Comparison of ENCODE assay signal across 8 cellular contexts in genomic region chr7:150379590-150380379, GRCh38. TPM values are rescaled to one million over a fixed set of nuclear protein-coding genes. Genes with fewer than 3 reads are reported as not detected.
A peak's percentile ranks its signal among the peaks of the same experiment; 100 is the strongest.
DNase-seq lines count a peak whose midpoint lies in the region; ATAC-seq, FAIRE-seq and TF ChIP-seq lines count a peak whose summit lies in the region.

No MANE protein-coding gene starts in this region.

- no peak for TF ChIP-seq CTCF in colonic mucosa (IDR thresholded peaks at IDR 0.05)
- no peak for TF ChIP-seq CTCF in transverse colon (IDR thresholded peaks at IDR 0.05)

- peak overlapping the region; percentile 74 for H2AK5ac ChIP-seq in mesenchymal stem cell (ENCODE audit: low read length, severe bottlenecking)

- intact Hi-C loops in colonic mucosa (cut with DNase I) = no loop called here
- intact Hi-C loops in transverse colon (cut with DNase I; ENCODE audit: low total_unique reads) = no loop called here

- H3K27me3 ChIP-seq in colonic mucosa (no peaks in the 10 kb centered on the region), mesenchymal stem cell (ENCODE audit: control insufficient read depth in 1 of 2, insufficient read depth in 1 of 2, low read length in 2 of 2) (no peaks in the 10 kb centered on the region), transverse colon (no peaks in the 10 kb centered on the region)

- H3K9ac ChIP-seq in colonic mucosa (ENCODE audit: low read depth in 2 of 2, low read length in 2 of 2) = peak overlapping the region; percentile 75 to 86
- peak overlapping the region; percentile 82 for H3K9ac ChIP-seq in mesenchymal stem cell (ENCODE audit: low read length)

- peak overlapping the region; percentile 64 to 90 for H3K4ac ChIP-seq in mesenchymal stem cell (ENCODE audit: low read depth in 1 of 2, low read length in 2 of 2)

- peak overlapping the region; percentile 16 to 63 for H2BK12ac ChIP-seq in mesenchymal stem cell (ENCODE audit: low read length in 2 of 2)

- H3K9me3 ChIP-seq in colonic mucosa (no peaks in the 10 kb centered on the region), mesenchymal stem cell (ENCODE audit: control insufficient read depth, low read length) (no peaks in the 10 kb centered on the region), transverse colon (no peaks in the 10 kb centered on the region)

- H2BK15ac ChIP-seq in mesenchymal stem cell (ENCODE audit: low read depth, poor library complexity, severe bottlenecking) = peak overlapping the region; percentile 97

- H2BK120ac ChIP-seq in mesenchymal stem cell (ENCODE audit: low read depth, low read length) = peak overlapping the region; percentile 73

- H3K4me1 ChIP-seq in colonic mucosa (peaks cover 28% of the 10 kb centered on the region), mesenchymal stem cell (ENCODE audit: control insufficient read depth, insufficient read depth, low read depth, low read length) (peaks cover 33% of the 10 kb centered on the region), transverse colon (peaks cover 25 to 90% (median 79%) of the 10 kb centered on the region in 4 donors)

- peak overlapping the region; percentile 67 for H3K4me2 ChIP-seq in mesenchymal stem cell (ENCODE audit: low read length, poor library complexity, severe bottlenecking)

- peak overlapping the region; percentile 36 for H2AFZ ChIP-seq in mesenchymal stem cell (ENCODE audit: low read depth, low read length)

- H3K18ac ChIP-seq in mesenchymal stem cell (ENCODE audit: low read depth in 1 of 2, low read length in 2 of 2) = peak overlapping the region; percentile 93 to 98

- peak overlapping the region; percentile 88 for H4K8ac ChIP-seq in mesenchymal stem cell (ENCODE audit: low read length)

- peak overlapping the region; percentile 46 to 86 for H3K23ac ChIP-seq in mesenchymal stem cell (ENCODE audit: low read length in 2 of 2)

- H3K14ac ChIP-seq in mesenchymal stem cell (ENCODE audit: low read length in 2 of 2) = peak overlapping the region in 1 of 2 experiments; percentile 98

- TF ChIP-seq POLR2A in transverse colon (IDR thresholded peaks at IDR 0.05) = no peak

- no peak for FAIRE-seq in HTR-8/SVneo (lab: Jason Lieb, UNC)

- peak; percentile 1 for ATAC-seq in GM19372 (IDR thresholded peaks at IDR 0.05; ENCODE audit: low read depth, unreplicated experiment)

- peak; percentile 31 for DNase-seq in COLO668 (lab: John Stamatoyannopoulos, UW; ENCODE audit: unreplicated experiment)
- peak; percentile 62 for DNase-seq in NCI-H774 (lab: John Stamatoyannopoulos, UW)
- peak; percentile 66 for DNase-seq in colonic mucosa
- peak; percentile 54 for DNase-seq in mesenchymal stem cell
- DNase-seq in transverse colon = no peak
- DNase-seq in NOMO-1 treated with dmso at 0.1 percent for 144 hours (lab: John Stamatoyannopoulos, UW; ENCODE audit: unreplicated experiment) = no peak
- DNase-seq in HTR-8/SVneo (ENCODE audit: insufficient read length, low spot score) = no peak

- WGBS in mesenchymal stem cell = 1% methylated on average over 34 of the region's 34 CpGs
- 2 to 14% methylated on average over 1 to 26 of the region's 34 CpGs for WGBS in transverse colon (ENCODE audit: low coverage in 1 of 2), 2 donors

- H3K4me3 ChIP-seq in colonic mucosa (peak overlapping the region; percentile 96), mesenchymal stem cell (ENCODE audit: insufficient read depth in 1 of 2, low read depth in 1 of 2, low read length in 2 of 2) (peak overlapping the region; percentile 86 to 92), transverse colon (peak overlapping the region; percentile 52 to 81 (median 66))

- H3K79me1 ChIP-seq in mesenchymal stem cell (replicated peaks; ENCODE audit: low read length, poor library complexity, severe bottlenecking) = peaks cover 52% of the 10 kb centered on the region

- in situ Hi-C loops in transverse colon (cut with MboI; ENCODE audit: low pct_ligation_motif_present in 1 of 4, low pct_unique_long_range_greater_than_20kb in 1 of 4, low sequenced_read_pairs in 3 of 4) = no loop called here

- no peak overlapping the region for H2BK5ac ChIP-seq in mesenchymal stem cell (ENCODE audit: low read depth, low read length, poor library complexity, severe bottlenecking)

- H4K91ac ChIP-seq in mesenchymal stem cell (ENCODE audit: low read length) = peak overlapping the region; percentile 77

- H3K27ac ChIP-seq in colonic mucosa (peak overlapping the region; percentile 97), mesenchymal stem cell (ENCODE audit: low read length, poor library complexity, severe bottlenecking) (no peak overlapping the region), transverse colon (peak overlapping the region; percentile 93 to 99 (median 97))

- no peaks in the 10 kb centered on the region for H3K36me3 ChIP-seq in colonic mucosa
- H3K36me3 ChIP-seq in mesenchymal stem cell (ENCODE audit: control insufficient read depth in 1 of 2, insufficient read depth in 2 of 2, low read depth in 1 of 2, low read length in 2 of 2) = peaks cover 0 to 17% of the 10 kb centered on the region in 2 experiments
- H3K36me3 ChIP-seq in transverse colon = no peaks in the 10 kb centered on the region

- TF ChIP-seq EP300 in transverse colon (IDR thresholded peaks at IDR 0.05; ENCODE audit: low read depth) = no peak

RNA-seq across cellular contexts. Expression of gene ZNF775, which starts 0.7 kb away (rescaled TPM):
- total RNA-seq in colonic mucosa (10 to 100 TPM; 11.0 to 11.3 TPM), transverse colon (10 to 100 TPM in 3 of 4 donors, 1 to 10 TPM in 1; 8.9 to 75.2 (median 15.2) TPM)
- 5.1 TPM for polyA plus RNA-seq in mesenchymal stem cell (2013, experiment 1 of 2)
- polyA plus RNA-seq in mesenchymal stem cell (2013, experiment 2 of 2) = 4.8 TPM

RNA-seq across cellular contexts. Expression of gene REPIN1, which starts 11.2 kb away (rescaled TPM):
- total RNA-seq in colonic mucosa = 100 to 1,000 TPM; 189 to 304 TPM
- polyA plus RNA-seq in mesenchymal stem cell (2013, experiment 1 of 2) = 68.4 TPM
- polyA plus RNA-seq in mesenchymal stem cell (2013, experiment 2 of 2) = 69.3 TPM
- total RNA-seq in transverse colon = 100 to 1,000 TPM; 182 to 414 (median 247) TPM

RNA-seq across cellular contexts. Expression of gene RARRES2, which starts 38.4 kb away (rescaled TPM):
- total RNA-seq in colonic mucosa = 100 to 1,000 TPM in 1 of 2 donors, 10 to 100 TPM in 1; 86.7 to 122 TPM
- 155 TPM for polyA plus RNA-seq in mesenchymal stem cell (2013, experiment 1 of 2)
- polyA plus RNA-seq in mesenchymal stem cell (2013, experiment 2 of 2) = 162 TPM
- 100 to 1,000 TPM in 2 of 4 donors, 10 to 100 TPM in 2; 84.2 to 124 (median 102) TPM for total RNA-seq in transverse colon

RNA-seq across cellular contexts. Expression of gene ACTR3C, which starts 56.4 kb away (rescaled TPM):
- total RNA-seq in colonic mucosa (10 to 100 TPM; 17.6 to 29.6 TPM), transverse colon (10 to 100 TPM; 19.9 to 71.1 (median 42.7) TPM)
- not detected for polyA plus RNA-seq in mesenchymal stem cell (2013, experiment 1 of 2)
- not detected for polyA plus RNA-seq in mesenchymal stem cell (2013, experiment 2 of 2)

RNA-seq across cellular contexts. Expression of gene LRRC61, which starts 56.6 kb away (rescaled TPM):
- total RNA-seq in colonic mucosa (10 to 100 TPM; 11.4 to 15.1 TPM), transverse colon (10 to 100 TPM in 3 of 4 donors, 1 to 10 TPM in 1; 1.4 to 55.4 (median 17.2) TPM)
- polyA plus RNA-seq in mesenchymal stem cell (2013, experiment 1 of 2) = not detected
- polyA plus RNA-seq in mesenchymal stem cell (2013, experiment 2 of 2) = not detected

Comparison
In these comparisons a context has a peak if more than half of its experiments do, and no peak if none do; other contexts are left out.
1. DNase-seq: peak in COLO668 (single experiment), NCI-H774 (single experiment), colonic mucosa (single experiment) and mesenchymal stem cell (single experiment); none in transverse colon (single experiment), NOMO-1 treated with dmso at 0.1 percent for 144 hours (single experiment) and HTR-8/SVneo (single experiment).
2. Peak in every context shown above with its lines, with median percentiles within 50 percentile points of each other: H3K4me3 ChIP-seq.